In genomic region chr7:144459635-144460034, GRCh38 we compare ENCODE assay signal across 30 cellular contexts. TPM values are rescaled to one million over a fixed set of nuclear protein-coding genes. Genes with fewer than 3 reads are reported as not detected.
"Had no signal": no experiment of that assay in that cellular context is flagged by ENCODE, and none has a peak within 500 bp of the region (broad histone marks: within the 10 kb centered on the region; RNA-seq: fewer than 3 reads in every experiment).

No MANE protein-coding gene starts in this region.

- H3K27ac ChIP-seq: ascending aorta, body of pancreas had no signal

- H3K4me1 Mint-ChIP-seq: activated B cell treated with CpG ODN at 0.5 μM for 24 hours; activated CD4-positive, alpha-beta T cell treated with anti-CD3 and anti-CD28 coated beads, Interleukin-2, amount 10 ng/mL, durations not matched to agents 24 days and 14 days; activated CD8-positive, alpha-beta memory T cell treated with anti-CD3 and anti-CD28 coated beads, Interleukin-2, amount 10 ng/mL, durations not matched to agents 7 days and 5 days; activated naive CD8-positive, alpha-beta T cell treated with anti-CD3 and anti-CD28 coated beads, Interleukin-2, amount 50 U/mL, for 24 hours; T-helper 17 cell had no signal

- H3K9me3 ChIP-seq: ascending aorta, body of pancreas had no signal

- H3K27me3 ChIP-seq: ascending aorta, body of pancreas had no signal

- H3K4me3 Mint-ChIP-seq: activated B cell treated with CpG ODN at 0.5 μM for 24 hours; activated CD4-positive, alpha-beta T cell treated with anti-CD3 and anti-CD28 coated beads, Interleukin-2, amount 10 ng/mL, durations not matched to agents 24 days and 14 days; activated CD8-positive, alpha-beta memory T cell treated with anti-CD3 and anti-CD28 coated beads, Interleukin-2, amount 10 ng/mL, durations not matched to agents 7 days and 5 days; activated naive CD8-positive, alpha-beta T cell treated with anti-CD3 and anti-CD28 coated beads, Interleukin-2, amount 50 U/mL, for 24 hours; activated T-cell treated with anti-CD3 and anti-CD28 coated beads, Interleukin-2, amount 50 U/mL, for 24 hours; activated T-helper 1 cell treated with anti-CD3 and anti-CD28 coated beads, Interleukin-12 subunit alpha, Interleukin-12 subunit beta, Interleukin-2, Interleukin-4 antibody, amounts not matched to agents 30 ng/mL and 10 ng/mL and 1 ng/mL, durations not matched to agents 14 hours and 24 hours and 36 hours; T-helper 17 cell had no signal

- ATAC-seq: activated CD8-positive, alpha-beta memory T cell treated with anti-CD3 and anti-CD28 coated beads, Interleukin-2, amount 10 ng/mL, durations not matched to agents 7 days and 5 days; activated naive CD4-positive, alpha-beta T cell treated with anti-CD3 and anti-CD28 coated beads, Interleukin-2, amount 50 U/mL, for 72 hours; activated naive CD8-positive, alpha-beta T cell treated with anti-CD3 and anti-CD28 coated beads, Interleukin-2, amount 50 U/mL, for 24 hours; body of pancreas; K562; PC-3; T-helper 17 cell had no signal

- DNase-seq: activated B cell treated with CpG ODN at 0.5 μM for 24 hours; activated CD4-positive, alpha-beta T cell treated with anti-CD3 and anti-CD28 coated beads for 1 hour; activated CD4-positive, alpha-beta T cell treated with anti-CD3 and anti-CD28 coated beads, Interleukin-2, amount 10 ng/mL, durations not matched to agents 24 days and 14 days; activated CD4-positive, alpha-beta T cell treated with anti-CD3 and anti-CD28 coated beads, Interleukin-2, amount 50 U/mL, for 48 hours; activated CD8-positive, alpha-beta memory T cell treated with anti-CD3 and anti-CD28 coated beads, Interleukin-2, amount 10 ng/mL, durations not matched to agents 7 days and 5 days; activated effector memory CD4-positive, alpha-beta T cell treated with Interleukin-2 at 50 U/mL for 16 hours; activated naive CD4-positive, alpha-beta T cell; activated naive CD8-positive, alpha-beta T cell treated with anti-CD3 and anti-CD28 coated beads, Interleukin-2, amount 50 U/mL, for 24 hours; activated T-cell treated with anti-CD3 and anti-CD28 coated beads, Interleukin-2, amount 50 U/mL, for 24 hours; amniotic stem cell; body of pancreas; central memory CD4-positive, alpha-beta T cell; Karpas-422; MM.1S; NCI-H1436; NCI-H1694 treated with DMSO at 0.1 percent for 48 hours; NCI-H2029 treated with DMSO at 0.1 percent for 48 hours; NCI-H2227 treated with DMSO at 0.1 percent for 48 hours; NCI-H446 treated with DMSO at 0.1 percent for 48 hours; NCI-H524 treated with DMSO at 0.1 percent for 48 hours; PC-3; SIG-M5; T-helper 17 cell; T-helper 9 cell had no signal

- H3K27ac Mint-ChIP-seq: activated B cell treated with CpG ODN at 0.5 μM for 24 hours; activated CD4-positive, alpha-beta T cell treated with anti-CD3 and anti-CD28 coated beads, Interleukin-2, amount 10 ng/mL, durations not matched to agents 24 days and 14 days; activated CD8-positive, alpha-beta memory T cell treated with anti-CD3 and anti-CD28 coated beads, Interleukin-2, amount 10 ng/mL, durations not matched to agents 7 days and 5 days; activated naive CD4-positive, alpha-beta T cell treated with anti-CD3 and anti-CD28 coated beads, Interleukin-2, amount 50 U/mL, for 72 hours; activated naive CD8-positive, alpha-beta T cell treated with anti-CD3 and anti-CD28 coated beads, Interleukin-2, amount 50 U/mL, for 24 hours; activated T-cell treated with anti-CD3 and anti-CD28 coated beads, Interleukin-2, amount 50 U/mL, for 24 hours; activated T-helper 1 cell treated with anti-CD3 and anti-CD28 coated beads, Interleukin-12 subunit alpha, Interleukin-12 subunit beta, Interleukin-2, Interleukin-4 antibody, amounts not matched to agents 30 ng/mL and 10 ng/mL and 1 ng/mL, durations not matched to agents 14 hours and 24 hours and 36 hours; T-helper 17 cell had no signal

- H3K36me3 ChIP-seq: ascending aorta had no signal

- H3K4me3 ChIP-seq: ascending aorta, body of pancreas, K562 had no signal

- H3K4me1 ChIP-seq: ascending aorta, body of pancreas had no signal

- H3K27me3 Mint-ChIP-seq: activated B cell treated with CpG ODN at 0.5 μM for 24 hours; activated CD4-positive, alpha-beta T cell treated with anti-CD3 and anti-CD28 coated beads, Interleukin-2, amount 10 ng/mL, durations not matched to agents 24 days and 14 days; activated CD8-positive, alpha-beta memory T cell treated with anti-CD3 and anti-CD28 coated beads, Interleukin-2, amount 10 ng/mL, durations not matched to agents 7 days and 5 days; activated naive CD8-positive, alpha-beta T cell treated with anti-CD3 and anti-CD28 coated beads, Interleukin-2, amount 50 U/mL, for 24 hours; activated T-cell treated with anti-CD3 and anti-CD28 coated beads, Interleukin-2, amount 50 U/mL, for 24 hours; T-helper 17 cell had no signal

RNA-seq across cellular contexts. Expression of gene NOBOX, which starts 56.1 kb away (rescaled TPM):
- total RNA-seq: activated B cell treated with CpG ODN at 0.5 μM for 24 hours; activated CD4-positive, alpha-beta T cell treated with anti-CD3 and anti-CD28 coated beads, Interleukin-2, amount 10 ng/mL, durations not matched to agents 24 days and 14 days; activated CD8-positive, alpha-beta memory T cell treated with anti-CD3 and anti-CD28 coated beads, Interleukin-2, amount 10 ng/mL, durations not matched to agents 7 days and 5 days; activated naive CD4-positive, alpha-beta T cell treated with anti-CD3 and anti-CD28 coated beads, Interleukin-2, amount 50 U/mL, for 72 hours; activated T-helper 1 cell treated with anti-CD3 and anti-CD28 coated beads, Interleukin-12 subunit alpha, Interleukin-12 subunit beta, Interleukin-2, Interleukin-4 antibody, amounts not matched to agents 30 ng/mL and 10 ng/mL and 1 ng/mL, durations not matched to agents 14 hours and 24 hours and 36 hours; ascending aorta; body of pancreas; bronchial epithelial cell; chondrocyte; K562; PC-3; T-helper 17 cell had no signal
- polyA plus RNA-seq: K562 had no signal
